In genomic region chr7:9983048-9983447, GRCh38 we compare ENCODE assay signal across 27 cellular contexts.
DNase-seq lines count a peak whose midpoint lies in the region; ATAC-seq and TF ChIP-seq lines count a peak whose summit lies in the region.
"Had no signal": no experiment of that assay in that cellular context is flagged by ENCODE, and none has a peak within 500 bp of the region (broad histone marks: within the 10 kb centered on the region; RNA-seq: fewer than 3 reads in every experiment).

No MANE protein-coding gene starts in this region.

- DNase-seq in GM23338 (ENCODE audit: low spot score) (peak; percentile 34), NAMALWA (ENCODE audit: low spot score) (peak; percentile 10), iPS-NIHi11 (ENCODE audit: low spot score) (peak; percentile 6), retinal pigment epithelial cell (ENCODE audit: low read depth) (no peak), HK-2 (ENCODE audit: unreplicated experiment) (no peak), OCI-M1 (lab: John Stamatoyannopoulos, UW) (no peak)
- DNase-seq in activated T-cell treated with anti-CD3 and anti-CD28 coated beads, Interleukin-2, amount 50 U/mL, for 4 hours = no peak
- DNase-seq: ACHN, Calu3, GM23248, HFFc6, NCI-H1105, NCI-H1436 treated with DMSO at 0.1 percent for 48 hours, NCI-H187 treated with DMSO at 0.1 percent for 48 hours, NCI-H2171 treated with DMSO at 0.1 percent for 48 hours, NCI-H345, NCI-H524, NCI-H748 treated with DMSO at 0.1 percent for 48 hours, SHP77, SK-N-SH, SW 1271 had no signal

- no peak overlapping the region for H3K27ac Mint-ChIP-seq in GM23338
- H3K27ac Mint-ChIP-seq: HFFc6; IgD-negative memory B cell; T-helper 1 cell treated with Interleukin-12 subunit alpha and Interleukin-12 subunit beta and Interleukin-4 antibody, amounts not matched to agents 30 μg/mL and 1 μg/mL, for 36 hours had no signal

- H3K4me3 Mint-ChIP-seq in GM23338 = no peak overlapping the region
- H3K4me3 Mint-ChIP-seq in activated T-cell treated with anti-CD3 and anti-CD28 coated beads, Interleukin-2, amount 50 U/mL, for 4 hours = no peak overlapping the region
- H3K4me3 Mint-ChIP-seq: HFFc6; IgD-negative memory B cell; T-helper 1 cell treated with Interleukin-12 subunit alpha and Interleukin-12 subunit beta and Interleukin-4 antibody, amounts not matched to agents 30 μg/mL and 1 μg/mL, for 36 hours had no signal

- no peaks in the 10 kb centered on the region for H3F3A ChIP-seq in GM23338 (replicated peaks; ENCODE audit: low read depth)

- H3K36me3 ChIP-seq in GM23338 (ENCODE audit: insufficient read depth) = no peaks in the 10 kb centered on the region
- H3K36me3 ChIP-seq: HAP-1 had no signal

- no peak overlapping the region for H3K27ac ChIP-seq in GM23338 (ENCODE audit: low read depth)
- H3K27ac ChIP-seq: GM23248, HL-60, RWPE1 had no signal

- H3K9me2 ChIP-seq in GM23338 (ENCODE audit: insufficient read depth) = no peaks in the 10 kb centered on the region
- H3K9me2 ChIP-seq: SK-N-SH had no signal

- H3K4me1 Mint-ChIP-seq in GM23338 = no peaks in the 10 kb centered on the region
- no peaks in the 10 kb centered on the region for H3K4me1 Mint-ChIP-seq in activated T-cell treated with anti-CD3 and anti-CD28 coated beads, Interleukin-2, amount 50 U/mL, for 4 hours (ENCODE audit: low read depth)

- 0 out of 3 replicates have a peak, but pooled peaks cover 5% of the 10 kb centered on the region for H3K36me3 Mint-ChIP-seq in GM23338 (ENCODE audit: low read depth)
- no peaks in the 10 kb centered on the region for H3K36me3 Mint-ChIP-seq in activated T-cell treated with anti-CD3 and anti-CD28 coated beads, Interleukin-2, amount 50 U/mL, for 4 hours (ENCODE audit: insufficient read depth)

- H3K27me3 Mint-ChIP-seq in GM23338 (ENCODE audit: insufficient read depth, low read depth, poor library complexity) = no peaks in the 10 kb centered on the region
- no peaks in the 10 kb centered on the region for H3K27me3 Mint-ChIP-seq in activated T-cell treated with anti-CD3 and anti-CD28 coated beads, Interleukin-2, amount 50 U/mL, for 4 hours (ENCODE audit: low read depth)
- H3K27me3 Mint-ChIP-seq: IgD-negative memory B cell had no signal

- H3K4me3 ChIP-seq in GM23338 (no peak overlapping the region), retinal pigment epithelial cell (ENCODE audit: low read length) (no peak overlapping the region)
- H3K4me3 ChIP-seq: GM23248, HAP-1 had no signal

- H3K27me3 ChIP-seq in GM23338 (ENCODE audit: insufficient read depth) = no peaks in the 10 kb centered on the region

- no peaks in the 10 kb centered on the region for H3K79me2 ChIP-seq in GM23338 (replicated peaks; ENCODE audit: insufficient read depth)

- ATAC-seq in GM23338 = peak; percentile 32; the same call in 1 of the 3 replicates
- ATAC-seq in activated T-cell treated with anti-CD3 and anti-CD28 coated beads, Interleukin-2, amount 50 U/mL, for 4 hours = no peak
- ATAC-seq: Panc1 had no signal

- no peak overlapping the region for H2AFZ ChIP-seq in GM23338
- H2AFZ ChIP-seq: GM23248 had no signal

- no peaks in the 10 kb centered on the region for H4K20me1 ChIP-seq in GM23338 (replicated peaks; ENCODE audit: insufficient read depth)

- H3K9me3 Mint-ChIP-seq in GM23338 = peaks cover 3% of the 10 kb centered on the region
- H3K9me3 Mint-ChIP-seq in activated T-cell treated with anti-CD3 and anti-CD28 coated beads, Interleukin-2, amount 50 U/mL, for 4 hours = peaks cover 8% of the 10 kb centered on the region

- no peaks in the 10 kb centered on the region for H3K4me1 ChIP-seq in GM23338 (ENCODE audit: insufficient read depth)
- H3K4me1 ChIP-seq: HAP-1 had no signal

- TF ChIP-seq CTCF in GM23338 (conservative IDR thresholded peaks at IDR 0.05; ENCODE audit: low read depth in 2 of 2) (peak; percentile 43 to 54), retinal pigment epithelial cell (conservative IDR thresholded peaks at IDR 0.05; ENCODE audit: low read depth, low read length) (peak; percentile 4)

- no peak overlapping the region for H3K4me2 ChIP-seq in GM23338
- H3K4me2 ChIP-seq: SK-N-SH had no signal

TF ChIP-seq in GM23338, 12 proteins besides CTCF, POLR2A, EP300 and RAD21 (continues in another document):
- TF ChIP-seq ZNF462 (CRISPR knock-in tag; IDR thresholded peaks at IDR 0.05) (no peak), EZH2 (IDR thresholded peaks at IDR 0.05; ENCODE audit: low read depth, unreplicated experiment) (no peak), POLR2AphosphoS5 (IDR thresholded peaks at IDR 0.05; ENCODE audit: low read depth) (no peak), CREB1 (CRISPR knock-in tag; IDR thresholded peaks at IDR 0.05; ENCODE audit: low read depth) (no peak), ZNF331 (CRISPR knock-in tag; IDR thresholded peaks at IDR 0.05; ENCODE audit: low read depth) (no peak), EZH2phosphoT487 (IDR thresholded peaks at IDR 0.05; ENCODE audit: unreplicated experiment) (no peak), ZNF114 (CRISPR knock-in tag; IDR thresholded peaks at IDR 0.05) (no peak), NANOG (IDR thresholded peaks at IDR 0.05; ENCODE audit: borderline replicate concordance) (no peak)

Comparison
In these comparisons a context has a peak if more than half of its experiments do, and no peak if none do; other contexts are left out.
1. DNase-seq: peak in GM23338 (single experiment), NAMALWA (single experiment) and iPS-NIHi11 (single experiment); none in retinal pigment epithelial cell (single experiment), activated T-cell treated with anti-CD3 and anti-CD28 coated beads, Interleukin-2, amount 50 U/mL, for 4 hours (single experiment), HK-2 (single experiment) and OCI-M1 (single experiment).